2 cellular contexts compared by ENCODE assay signal in the genomic region with DNA sequence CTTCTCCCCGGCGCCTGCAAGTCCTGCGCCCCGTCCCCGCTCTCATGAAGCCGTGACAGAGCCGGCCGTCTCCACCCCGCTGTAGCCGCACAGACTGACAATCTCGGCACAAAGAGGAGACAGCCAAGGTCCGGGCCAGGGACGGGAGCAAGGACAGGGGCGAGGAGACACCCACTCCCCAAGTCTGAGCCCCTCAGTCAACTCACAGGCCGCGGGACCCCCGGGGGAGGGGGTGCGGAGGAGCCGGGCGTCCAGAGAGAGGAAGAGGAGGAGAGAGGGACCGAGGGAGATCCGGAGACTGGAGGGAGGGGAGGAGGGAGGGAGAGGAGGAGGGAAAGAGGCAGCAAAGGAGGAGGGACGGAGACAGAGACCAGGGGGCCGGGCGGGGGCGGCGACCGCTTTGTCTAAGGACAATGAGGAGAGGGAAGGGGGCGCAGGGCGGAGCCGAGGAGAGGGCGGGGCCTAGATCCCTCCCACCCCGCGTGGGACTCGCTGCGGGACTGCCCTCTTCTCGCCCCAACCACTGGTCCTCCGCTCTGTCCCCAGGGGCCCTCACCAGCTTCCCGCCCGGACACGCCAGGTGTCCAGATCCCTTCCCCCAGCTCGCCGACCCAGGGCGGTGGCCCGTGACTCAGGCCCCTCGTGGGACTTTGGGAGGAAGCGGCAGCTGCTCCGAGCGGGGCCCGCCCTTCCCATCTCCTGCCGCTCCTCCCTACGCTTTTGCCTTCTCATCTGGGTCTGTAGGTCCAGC.
A peak's percentile ranks its signal among the peaks of the same experiment; 100 is the strongest.
TF ChIP-seq lines count a peak whose summit lies in the region.

No MANE protein-coding gene starts in this region.

TF ChIP-seq in HEK293, 187 proteins besides CTCF, POLR2A, EP300 and RAD21 (continued from another document and continues in another):
- TF ChIP-seq ZNF548 (tag by site-specific recombination; IDR thresholded peaks at IDR 0.05) (no peak), ZNF664 (tag by site-specific recombination; IDR thresholded peaks at IDR 0.05) (no peak), ZIC2 (tag by site-specific recombination; IDR thresholded peaks at IDR 0.05) (peak; percentile 97), ZFP37 (tag by site-specific recombination; IDR thresholded peaks at IDR 0.05) (no peak), ZNF670 (tag by site-specific recombination; IDR thresholded peaks at IDR 0.05; ENCODE audit: low read depth) (no peak), ZNF677 (tag by site-specific recombination; IDR thresholded peaks at IDR 0.05) (no peak), ZNF776 (tag by site-specific recombination; IDR thresholded peaks at IDR 0.05; ENCODE audit: borderline replicate concordance) (no peak), MYNN (tag by site-specific recombination; IDR thresholded peaks at IDR 0.05; ENCODE audit: borderline replicate concordance) (no peak), IKZF3 (tag by site-specific recombination; IDR thresholded peaks at IDR 0.05) (no peak), ZNF623 (tag by site-specific recombination; IDR thresholded peaks at IDR 0.05) (no peak), ZNF791 (tag by site-specific recombination; IDR thresholded peaks at IDR 0.05) (no peak), ZNF785 (tag by site-specific recombination; IDR thresholded peaks at IDR 0.05) (no peak; the same call in 1 of the 2 replicates), ZNF239 (tag by site-specific recombination; IDR thresholded peaks at IDR 0.05) (no peak), ZNF184 (tag by site-specific recombination; IDR thresholded peaks at IDR 0.05) (no peak), ZNF510 (tag by site-specific recombination; IDR thresholded peaks at IDR 0.05; ENCODE audit: insufficient replicate concordance) (no peak), BCL11B (tag by site-specific recombination; IDR thresholded peaks at IDR 0.05; ENCODE audit: low read depth) (0 out of 2 replicates have a peak, but pooled peaks have one; percentile 20), ZNF555 (tag by site-specific recombination; conservative IDR thresholded peaks at IDR 0.05) (no peak)
- TF ChIP-seq, protein P1, sequence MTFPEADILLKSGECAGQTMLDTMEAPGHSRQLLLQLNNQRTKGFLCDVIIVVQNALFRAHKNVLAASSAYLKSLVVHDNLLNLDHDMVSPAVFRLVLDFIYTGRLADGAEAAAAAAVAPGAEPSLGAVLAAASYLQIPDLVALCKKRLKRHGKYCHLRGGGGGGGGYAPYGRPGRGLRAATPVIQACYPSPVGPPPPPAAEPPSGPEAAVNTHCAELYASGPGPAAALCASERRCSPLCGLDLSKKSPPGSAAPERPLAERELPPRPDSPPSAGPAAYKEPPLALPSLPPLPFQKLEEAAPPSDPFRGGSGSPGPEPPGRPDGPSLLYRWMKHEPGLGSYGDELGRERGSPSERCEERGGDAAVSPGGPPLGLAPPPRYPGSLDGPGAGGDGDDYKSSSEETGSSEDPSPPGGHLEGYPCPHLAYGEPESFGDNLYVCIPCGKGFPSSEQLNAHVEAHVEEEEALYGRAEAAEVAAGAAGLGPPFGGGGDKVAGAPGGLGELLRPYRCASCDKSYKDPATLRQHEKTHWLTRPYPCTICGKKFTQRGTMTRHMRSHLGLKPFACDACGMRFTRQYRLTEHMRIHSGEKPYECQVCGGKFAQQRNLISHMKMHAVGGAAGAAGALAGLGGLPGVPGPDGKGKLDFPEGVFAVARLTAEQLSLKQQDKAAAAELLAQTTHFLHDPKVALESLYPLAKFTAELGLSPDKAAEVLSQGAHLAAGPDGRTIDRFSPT (tag by site-specific recombination; IDR thresholded peaks at IDR 0.05), result peak; percentile 73
- TF ChIP-seq, protein P2, sequence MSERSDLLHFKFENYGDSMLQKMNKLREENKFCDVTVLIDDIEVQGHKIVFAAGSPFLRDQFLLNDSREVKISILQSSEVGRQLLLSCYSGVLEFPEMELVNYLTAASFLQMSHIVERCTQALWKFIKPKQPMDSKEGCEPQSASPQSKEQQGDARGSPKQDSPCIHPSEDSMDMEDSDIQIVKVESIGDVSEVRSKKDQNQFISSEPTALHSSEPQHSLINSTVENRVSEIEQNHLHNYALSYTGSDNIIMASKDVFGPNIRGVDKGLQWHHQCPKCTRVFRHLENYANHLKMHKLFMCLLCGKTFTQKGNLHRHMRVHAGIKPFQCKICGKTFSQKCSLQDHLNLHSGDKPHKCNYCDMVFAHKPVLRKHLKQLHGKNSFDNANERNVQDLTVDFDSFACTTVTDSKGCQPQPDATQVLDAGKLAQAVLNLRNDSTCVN (tag by site-specific recombination; optimal IDR thresholded peaks at IDR 0.05), result peak; percentile 64
- TF ChIP-seq, protein P3, sequence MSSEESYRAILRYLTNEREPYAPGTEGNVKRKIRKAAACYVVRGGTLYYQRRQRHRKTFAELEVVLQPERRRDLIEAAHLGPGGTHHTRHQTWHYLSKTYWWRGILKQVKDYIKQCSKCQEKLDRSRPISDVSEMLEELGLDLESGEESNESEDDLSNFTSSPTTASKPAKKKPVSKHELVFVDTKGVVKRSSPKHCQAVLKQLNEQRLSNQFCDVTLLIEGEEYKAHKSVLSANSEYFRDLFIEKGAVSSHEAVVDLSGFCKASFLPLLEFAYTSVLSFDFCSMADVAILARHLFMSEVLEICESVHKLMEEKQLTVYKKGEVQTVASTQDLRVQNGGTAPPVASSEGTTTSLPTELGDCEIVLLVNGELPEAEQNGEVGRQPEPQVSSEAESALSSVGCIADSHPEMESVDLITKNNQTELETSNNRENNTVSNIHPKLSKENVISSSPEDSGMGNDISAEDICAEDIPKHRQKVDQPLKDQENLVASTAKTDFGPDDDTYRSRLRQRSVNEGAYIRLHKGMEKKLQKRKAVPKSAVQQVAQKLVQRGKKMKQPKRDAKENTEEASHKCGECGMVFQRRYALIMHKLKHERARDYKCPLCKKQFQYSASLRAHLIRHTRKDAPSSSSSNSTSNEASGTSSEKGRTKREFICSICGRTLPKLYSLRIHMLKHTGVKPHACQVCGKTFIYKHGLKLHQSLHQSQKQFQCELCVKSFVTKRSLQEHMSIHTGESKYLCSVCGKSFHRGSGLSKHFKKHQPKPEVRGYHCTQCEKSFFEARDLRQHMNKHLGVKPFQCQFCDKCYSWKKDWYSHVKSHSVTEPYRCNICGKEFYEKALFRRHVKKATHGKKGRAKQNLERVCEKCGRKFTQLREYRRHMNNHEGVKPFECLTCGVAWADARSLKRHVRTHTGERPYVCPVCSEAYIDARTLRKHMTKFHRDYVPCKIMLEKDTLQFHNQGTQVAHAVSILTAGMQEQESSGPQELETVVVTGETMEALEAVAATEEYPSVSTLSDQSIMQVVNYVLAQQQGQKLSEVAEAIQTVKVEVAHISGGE (tag by site-specific recombination; conservative IDR thresholded peaks at IDR 0.05; ENCODE audit: low read depth), result peak; percentile 67
- TF ChIP-seq, protein P4, sequence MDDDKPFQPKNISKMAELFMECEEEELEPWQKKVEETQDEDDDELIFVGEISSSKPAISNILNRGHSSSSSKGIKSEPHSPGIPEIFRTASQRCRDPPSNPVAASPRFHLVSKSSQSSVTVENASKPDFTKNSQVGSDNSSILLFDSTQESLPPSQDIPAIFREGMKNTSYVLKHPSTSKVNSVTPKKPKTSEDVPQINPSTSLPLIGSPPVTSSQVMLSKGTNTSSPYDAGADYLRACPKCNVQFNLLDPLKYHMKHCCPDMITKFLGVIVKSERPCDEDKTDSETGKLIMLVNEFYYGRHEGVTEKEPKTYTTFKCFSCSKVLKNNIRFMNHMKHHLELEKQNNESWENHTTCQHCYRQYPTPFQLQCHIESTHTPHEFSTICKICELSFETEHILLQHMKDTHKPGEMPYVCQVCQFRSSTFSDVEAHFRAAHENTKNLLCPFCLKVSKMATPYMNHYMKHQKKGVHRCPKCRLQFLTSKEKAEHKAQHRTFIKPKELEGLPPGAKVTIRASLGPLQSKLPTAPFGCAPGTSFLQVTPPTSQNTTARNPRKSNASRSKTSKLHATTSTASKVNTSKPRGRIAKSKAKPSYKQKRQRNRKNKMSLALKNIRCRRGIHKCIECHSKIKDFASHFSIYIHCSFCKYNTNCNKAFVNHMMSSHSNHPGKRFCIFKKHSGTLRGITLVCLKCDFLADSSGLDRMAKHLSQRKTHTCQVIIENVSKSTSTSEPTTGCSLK (tag by site-specific recombination; IDR thresholded peaks at IDR 0.05), result no peak

TF ChIP-seq in SK-N-SH treated with all-trans-retinoic acid at 6 μM for 48 hours, 23 proteins besides CTCF, POLR2A, EP300 and RAD21 (continued from another document):
- TF ChIP-seq TOX (CRISPR knock-in tag; IDR thresholded peaks at IDR 0.05; ENCODE audit: borderline replicate concordance), result no peak
- TF ChIP-seq, protein P5, sequence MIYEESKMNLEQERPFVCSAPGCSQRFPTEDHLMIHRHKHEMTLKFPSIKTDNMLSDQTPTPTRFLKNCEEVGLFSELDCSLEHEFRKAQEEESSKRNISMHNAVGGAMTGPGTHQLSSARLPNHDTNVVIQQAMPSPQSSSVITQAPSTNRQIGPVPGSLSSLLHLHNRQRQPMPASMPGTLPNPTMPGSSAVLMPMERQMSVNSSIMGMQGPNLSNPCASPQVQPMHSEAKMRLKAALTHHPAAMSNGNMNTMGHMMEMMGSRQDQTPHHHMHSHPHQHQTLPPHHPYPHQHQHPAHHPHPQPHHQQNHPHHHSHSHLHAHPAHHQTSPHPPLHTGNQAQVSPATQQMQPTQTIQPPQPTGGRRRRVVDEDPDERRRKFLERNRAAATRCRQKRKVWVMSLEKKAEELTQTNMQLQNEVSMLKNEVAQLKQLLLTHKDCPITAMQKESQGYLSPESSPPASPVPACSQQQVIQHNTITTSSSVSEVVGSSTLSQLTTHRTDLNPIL (CRISPR knock-in tag; IDR thresholded peaks at IDR 0.05; ENCODE audit: low read depth), result no peak
- TF ChIP-seq CSDC2 (CRISPR knock-in tag; IDR thresholded peaks at IDR 0.05), result no peak
- no peak for TF ChIP-seq ZFP3 (CRISPR knock-in tag; IDR thresholded peaks at IDR 0.05)
- no peak for TF ChIP-seq PPARA (CRISPR knock-in tag; IDR thresholded peaks at IDR 0.05; ENCODE audit: borderline replicate concordance)
- TF ChIP-seq ZC3H10 (CRISPR knock-in tag; IDR thresholded peaks at IDR 0.05), result no peak
- TF ChIP-seq, protein P6, sequence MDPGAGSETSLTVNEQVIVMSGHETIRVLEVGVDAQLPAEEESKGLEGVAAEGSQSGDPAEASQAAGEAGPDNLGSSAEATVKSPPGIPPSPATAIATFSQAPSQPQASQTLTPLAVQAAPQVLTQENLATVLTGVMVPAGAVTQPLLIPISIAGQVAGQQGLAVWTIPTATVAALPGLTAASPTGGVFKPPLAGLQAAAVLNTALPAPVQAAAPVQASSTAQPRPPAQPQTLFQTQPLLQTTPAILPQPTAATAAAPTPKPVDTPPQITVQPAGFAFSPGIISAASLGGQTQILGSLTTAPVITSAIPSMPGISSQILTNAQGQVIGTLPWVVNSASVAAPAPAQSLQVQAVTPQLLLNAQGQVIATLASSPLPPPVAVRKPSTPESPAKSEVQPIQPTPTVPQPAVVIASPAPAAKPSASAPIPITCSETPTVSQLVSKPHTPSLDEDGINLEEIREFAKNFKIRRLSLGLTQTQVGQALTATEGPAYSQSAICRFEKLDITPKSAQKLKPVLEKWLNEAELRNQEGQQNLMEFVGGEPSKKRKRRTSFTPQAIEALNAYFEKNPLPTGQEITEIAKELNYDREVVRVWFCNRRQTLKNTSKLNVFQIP (CRISPR knock-in tag; IDR thresholded peaks at IDR 0.05; ENCODE audit: borderline replicate concordance, low read depth), result no peak
- TF ChIP-seq ZNF8 (CRISPR knock-in tag; IDR thresholded peaks at IDR 0.05), result no peak
- TF ChIP-seq, protein P7, sequence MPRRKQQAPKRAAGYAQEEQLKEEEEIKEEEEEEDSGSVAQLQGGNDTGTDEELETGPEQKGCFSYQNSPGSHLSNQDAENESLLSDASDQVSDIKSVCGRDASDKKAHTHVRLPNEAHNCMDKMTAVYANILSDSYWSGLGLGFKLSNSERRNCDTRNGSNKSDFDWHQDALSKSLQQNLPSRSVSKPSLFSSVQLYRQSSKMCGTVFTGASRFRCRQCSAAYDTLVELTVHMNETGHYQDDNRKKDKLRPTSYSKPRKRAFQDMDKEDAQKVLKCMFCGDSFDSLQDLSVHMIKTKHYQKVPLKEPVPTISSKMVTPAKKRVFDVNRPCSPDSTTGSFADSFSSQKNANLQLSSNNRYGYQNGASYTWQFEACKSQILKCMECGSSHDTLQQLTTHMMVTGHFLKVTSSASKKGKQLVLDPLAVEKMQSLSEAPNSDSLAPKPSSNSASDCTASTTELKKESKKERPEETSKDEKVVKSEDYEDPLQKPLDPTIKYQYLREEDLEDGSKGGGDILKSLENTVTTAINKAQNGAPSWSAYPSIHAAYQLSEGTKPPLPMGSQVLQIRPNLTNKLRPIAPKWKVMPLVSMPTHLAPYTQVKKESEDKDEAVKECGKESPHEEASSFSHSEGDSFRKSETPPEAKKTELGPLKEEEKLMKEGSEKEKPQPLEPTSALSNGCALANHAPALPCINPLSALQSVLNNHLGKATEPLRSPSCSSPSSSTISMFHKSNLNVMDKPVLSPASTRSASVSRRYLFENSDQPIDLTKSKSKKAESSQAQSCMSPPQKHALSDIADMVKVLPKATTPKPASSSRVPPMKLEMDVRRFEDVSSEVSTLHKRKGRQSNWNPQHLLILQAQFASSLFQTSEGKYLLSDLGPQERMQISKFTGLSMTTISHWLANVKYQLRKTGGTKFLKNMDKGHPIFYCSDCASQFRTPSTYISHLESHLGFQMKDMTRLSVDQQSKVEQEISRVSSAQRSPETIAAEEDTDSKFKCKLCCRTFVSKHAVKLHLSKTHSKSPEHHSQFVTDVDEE (CRISPR knock-in tag; IDR thresholded peaks at IDR 0.05), result no peak
- no peak for TF ChIP-seq OSR1 (CRISPR knock-in tag; IDR thresholded peaks at IDR 0.05)
- TF ChIP-seq TCF4 (CRISPR knock-in tag; IDR thresholded peaks at IDR 0.05; ENCODE audit: borderline replicate concordance), result no peak
- no peak for TF ChIP-seq SNAI2 (CRISPR knock-in tag; IDR thresholded peaks at IDR 0.05)
- no peak for TF ChIP-seq GLIS3 (CRISPR knock-in tag; IDR thresholded peaks at IDR 0.05)
- no peak for TF ChIP-seq ZNF70 (CRISPR knock-in tag; IDR thresholded peaks at IDR 0.05)
- no peak for TF ChIP-seq ISL1 (CRISPR knock-in tag; IDR thresholded peaks at IDR 0.05)
